ENCODE assay signal across 13 cellular contexts in genomic region chr1:21378705-21379494, GRCh38.
DNase-seq lines count a peak whose midpoint lies in the region; ATAC-seq lines count a peak whose summit lies in the region.
"Had no signal": no experiment of that assay in that cellular context is flagged by ENCODE, and none has a peak within 500 bp of the region (broad histone marks: within the 10 kb centered on the region; RNA-seq: fewer than 3 reads in every experiment).

No MANE protein-coding gene starts in this region.

- no peaks in the 10 kb centered on the region for H3K36me3 Mint-ChIP-seq in activated naive CD4-positive, alpha-beta T cell treated with anti-CD3 and anti-CD28 coated beads, Interleukin-2, amount 10 ng/mL, durations not matched to agents 7 days and 5 days

- peaks cover 6% of the 10 kb centered on the region for H3K9me3 Mint-ChIP-seq in activated naive CD4-positive, alpha-beta T cell treated with anti-CD3 and anti-CD28 coated beads, Interleukin-2, amount 10 ng/mL, durations not matched to agents 7 days and 5 days

- DNase-seq in DMS53 treated with DMSO at 0.1 percent for 48 hours (lab: John Stamatoyannopoulos, UW; ENCODE audit: unreplicated experiment) (peak; percentile 29), NAMALWA (ENCODE audit: low spot score) (peak; percentile 36), SW480 (ENCODE audit: low spot score) (peak; percentile 57), left colon (peak; percentile 50 to 51), NCI-H1092 (lab: John Stamatoyannopoulos, UW) (no peak), EL (no peak), GOT3 (lab: John Stamatoyannopoulos, UW) (no peak)
- no peak for DNase-seq in activated naive CD4-positive, alpha-beta T cell treated with anti-CD3 and anti-CD28 coated beads, Interleukin-2, amount 10 ng/mL, durations not matched to agents 7 days and 5 days
- DNase-seq: activated CD4-positive, alpha-beta T cell treated with anti-CD3 and anti-CD28 coated beads for 4 hours; GF-D8; stimulated activated naive CD4-positive, alpha-beta T cell had no signal

- H3K4me3 Mint-ChIP-seq in activated naive CD4-positive, alpha-beta T cell treated with anti-CD3 and anti-CD28 coated beads, Interleukin-2, amount 10 ng/mL, durations not matched to agents 7 days and 5 days: no peak overlapping the region
- H3K4me3 Mint-ChIP-seq: memory B cell; T-helper 1 cell treated with Interleukin-12 subunit alpha and Interleukin-12 subunit beta and Interleukin-4 antibody, amounts not matched to agents 30 μg/mL and 1 μg/mL, for 36 hours had no signal

- intact Hi-C loops in left colon (cut with DNase I, micrococcal nuclease): loop anchor here in 1 of 2 donors (10.0 kb wide), 1 partner anchor 144 kb away; no protein-coding TSS in a partner anchor

- peaks cover 41% of the 10 kb centered on the region for H3K27me3 Mint-ChIP-seq in activated naive CD4-positive, alpha-beta T cell treated with anti-CD3 and anti-CD28 coated beads, Interleukin-2, amount 10 ng/mL, durations not matched to agents 7 days and 5 days

- CTCF ChIA-PET in activated naive CD4-positive, alpha-beta T cell treated with anti-CD3 and anti-CD28 coated beads, Interleukin-2, amount 10 ng/mL, durations not matched to agents 7 days and 5 days (lab: Charles Lee): no interaction called here

- H3K27ac Mint-ChIP-seq in activated naive CD4-positive, alpha-beta T cell treated with anti-CD3 and anti-CD28 coated beads, Interleukin-2, amount 10 ng/mL, durations not matched to agents 7 days and 5 days: no peak overlapping the region
- H3K27ac Mint-ChIP-seq: memory B cell; T-helper 1 cell treated with Interleukin-12 subunit alpha and Interleukin-12 subunit beta and Interleukin-4 antibody, amounts not matched to agents 30 μg/mL and 1 μg/mL, for 36 hours had no signal

- peak; percentile 93 for ATAC-seq in left colon

- no peaks in the 10 kb centered on the region for H3K4me1 Mint-ChIP-seq in activated naive CD4-positive, alpha-beta T cell treated with anti-CD3 and anti-CD28 coated beads, Interleukin-2, amount 10 ng/mL, durations not matched to agents 7 days and 5 days

Comparison
In these comparisons a context has a peak if more than half of its experiments do, and no peak if none do; other contexts are left out.
1. DNase-seq: peak in DMS53 treated with DMSO at 0.1 percent for 48 hours (single experiment), NAMALWA (single experiment), SW480 (single experiment) and left colon (2 of 2); none in NCI-H1092 (single experiment), EL (single experiment), GOT3 (single experiment) and activated naive CD4-positive, alpha-beta T cell treated with anti-CD3 and anti-CD28 coated beads, Interleukin-2, amount 10 ng/mL, durations not matched to agents 7 days and 5 days (single experiment).